In genomic region chr7:133437544-133437943, GRCh38 we compare ENCODE assay signal across 27 cellular contexts.
"Had no signal": no experiment of that assay in that cellular context is flagged by ENCODE, and none has a peak within 500 bp of the region (broad histone marks: within the 10 kb centered on the region; RNA-seq: fewer than 3 reads in every experiment).

No MANE protein-coding gene starts in this region.

- H3K27me3 Mint-ChIP-seq: naive B cell; stimulated activated naive CD8-positive, alpha-beta T cell treated with anti-CD3 and anti-CD28 coated beads, Interleukin-15, amount 100 ng/mL, for 72 hours had no signal

- H3K27me3 ChIP-seq: dorsolateral prefrontal cortex, foreskin keratinocyte, heart right ventricle, pancreas, right lobe of liver, suprapubic skin, transverse colon, upper lobe of right lung, uterus had no signal

- H3K9me3 Mint-ChIP-seq: endodermal cell, naive B cell had no signal

- H3K9me3 ChIP-seq: heart right ventricle, left ventricle myocardium inferior, lower lobe of right lung, mucosa of descending colon, pancreas, right lobe of liver, suprapubic skin, transverse colon, upper lobe of right lung, uterus had no signal

- ATAC-seq: esophagus mucosa; foreskin keratinocyte; left colon; lower lobe of right lung; mucosa of descending colon; pancreas; right lobe of liver; stimulated activated naive CD8-positive, alpha-beta T cell treated with anti-CD3 and anti-CD28 coated beads, Interleukin-15, amount 100 ng/mL, for 72 hours; upper lobe of right lung had no signal

- H3K4me3 ChIP-seq: dorsolateral prefrontal cortex, heart right ventricle, left ventricle myocardium inferior, lower lobe of right lung, mucosa of descending colon, pancreas, right lobe of liver, suprapubic skin, transverse colon, upper lobe of right lung, uterus had no signal

- H3K4me1 ChIP-seq: right lobe of liver, uterus had no signal

- H3K27ac Mint-ChIP-seq: endodermal cell had no signal

- DNase-seq: cerebellar nuclear complex; dorsolateral prefrontal cortex; effector CD8-positive, alpha-beta T cell; endodermal cell; foreskin keratinocyte; glutamatergic neuron; heart right ventricle; hippocampal formation; left colon; left ventricle myocardium inferior; lower lobe of right lung; mucosa of descending colon; naive B cell; occipital lobe; pancreas; retina; right lobe of liver; small intestine; stimulated activated CD4-positive, alpha-beta T cell treated with anti-CD3 and anti-CD28 coated beads, Interleukin-15, amount 100 ng/mL, for 24 hours; stimulated activated CD4-positive, alpha-beta T cell treated with anti-CD3 and anti-CD28 coated beads, Interleukin-2, amount 100 ng/mL, for 48 hours; stimulated activated naive CD4-positive, alpha-beta T cell; stimulated activated naive CD8-positive, alpha-beta T cell treated with anti-CD3 and anti-CD28 coated beads, Interleukin-15, amount 100 ng/mL, for 72 hours; transverse colon; upper lobe of right lung; uterus had no signal

- H3K4me3 Mint-ChIP-seq: endodermal cell; naive B cell; stimulated activated naive CD8-positive, alpha-beta T cell treated with anti-CD3 and anti-CD28 coated beads, Interleukin-15, amount 100 ng/mL, for 72 hours had no signal

- H3K36me3 ChIP-seq: heart right ventricle, left ventricle myocardium inferior, lower lobe of right lung, pancreas, right lobe of liver, suprapubic skin, transverse colon, upper lobe of right lung, uterus had no signal

- H3K27ac ChIP-seq: dorsolateral prefrontal cortex, foreskin keratinocyte, left ventricle myocardium inferior, lower lobe of right lung, pancreas, right lobe of liver, suprapubic skin, transverse colon, upper lobe of right lung, uterus had no signal
